In genomic region chr1:969260-969855, GRCh38 we compare ENCODE assay signal across 31 cellular contexts. TPM values are rescaled to one million over a fixed set of nuclear protein-coding genes. Genes with fewer than 3 reads are reported as not detected.
"Had no signal": no experiment of that assay in that cellular context is flagged by ENCODE, and none has a peak within 500 bp of the region (broad histone marks: within the 10 kb centered on the region; RNA-seq: fewer than 3 reads in every experiment).

No MANE protein-coding gene starts in this region.

- H3K36me3 ChIP-seq: heart right ventricle, lower lobe of right lung, pancreas, prostate gland, suprapubic skin had no signal

- H3K4me2 ChIP-seq: smooth muscle cell had no signal

- H3K27ac ChIP-seq: epithelial cell of prostate, heart right ventricle, left lung, lower lobe of right lung, pancreas, prostate gland, suprapubic skin, tibial artery had no signal

- H3K4me3 ChIP-seq: esophagus squamous epithelium, heart right ventricle, left lung, lower lobe of right lung, pancreas, prostate gland, smooth muscle cell, suprapubic skin, tibial artery had no signal

- H3K9me3 Mint-ChIP-seq: activated naive CD4-positive, alpha-beta T cell treated with anti-CD3 and anti-CD28 coated beads, Interleukin-2, amount 50 U/mL, for 24 hours; activated naive CD8-positive, alpha-beta T cell treated with anti-CD3 and anti-CD28 coated beads, Interleukin-2, amount 50 U/mL, for 24 hours; activated T-helper 2 cell treated with anti-CD3 and anti-CD28 coated beads, Interferon-gamma antibody, Interleukin-2, Interleukin-4, amounts not matched to agents 10 μg/mL and 5 μg/mL and 100 μg/mL, durations not matched to agents 14 hours and 24 hours and 36 hours; natural killer cell; stimulated activated memory B cell treated with anti-CD40 and anti-IgM and Interleukin-4, amounts not matched to agents 10 μg/mL and 1 μg/mL and 100 μg/mL, for 72 hours; T-helper 2 cell treated with Interferon-gamma antibody and Interleukin-4, amounts not matched to agents 5 μg/mL and 100 μg/mL, for 36 hours had no signal

- ATAC-seq: activated CD4-positive, alpha-beta T cell treated with anti-CD3 and anti-CD28 coated beads for 36 hours; activated CD8-positive, alpha-beta memory T cell treated with anti-CD3 and anti-CD28 coated beads, Interleukin-2, amount 10 ng/mL, durations not matched to agents 7 days and 5 days; activated CD8-positive, alpha-beta T cell treated with anti-CD3 and anti-CD28 coated beads, Interleukin-2, amount 10 ng/mL, durations not matched to agents 7 days and 5 days; activated naive CD8-positive, alpha-beta T cell treated with anti-CD3 and anti-CD28 coated beads, Interleukin-2, amount 50 U/mL, for 24 hours; heart right ventricle; left lung; lower lobe of right lung; natural killer cell; pancreas; stimulated activated memory B cell treated with anti-CD40 and anti-IgM and Interleukin-4, amounts not matched to agents 10 μg/mL and 1 μg/mL and 100 μg/mL, for 72 hours had no signal

- H3K9me3 ChIP-seq: esophagus squamous epithelium, heart right ventricle, left lung, lower lobe of right lung, pancreas, prostate gland, suprapubic skin, tibial artery had no signal

- FAIRE-seq: colon, pancreas had no signal

- H3K27ac Mint-ChIP-seq: activated CD4-positive, alpha-beta T cell treated with anti-CD3 and anti-CD28 coated beads for 36 hours; activated CD8-positive, alpha-beta memory T cell treated with anti-CD3 and anti-CD28 coated beads, Interleukin-2, amount 10 ng/mL, durations not matched to agents 7 days and 5 days; activated CD8-positive, alpha-beta T cell treated with anti-CD3 and anti-CD28 coated beads, Interleukin-2, amount 10 ng/mL, durations not matched to agents 7 days and 5 days; activated naive CD8-positive, alpha-beta T cell treated with anti-CD3 and anti-CD28 coated beads, Interleukin-2, amount 50 U/mL, for 24 hours; activated T-helper 2 cell treated with anti-CD3 and anti-CD28 coated beads, Interferon-gamma antibody, Interleukin-2, Interleukin-4, amounts not matched to agents 10 μg/mL and 5 μg/mL and 100 μg/mL, durations not matched to agents 14 hours and 24 hours and 36 hours; natural killer cell; stimulated activated memory B cell treated with anti-CD40 and anti-IgM and Interleukin-4, amounts not matched to agents 10 μg/mL and 1 μg/mL and 100 μg/mL, for 72 hours; T-helper 2 cell treated with Interferon-gamma antibody and Interleukin-4, amounts not matched to agents 5 μg/mL and 100 μg/mL, for 36 hours had no signal

- H3K4me3 Mint-ChIP-seq: activated CD4-positive, alpha-beta T cell treated with anti-CD3 and anti-CD28 coated beads for 36 hours; activated CD8-positive, alpha-beta memory T cell treated with anti-CD3 and anti-CD28 coated beads, Interleukin-2, amount 10 ng/mL, durations not matched to agents 7 days and 5 days; activated CD8-positive, alpha-beta T cell treated with anti-CD3 and anti-CD28 coated beads, Interleukin-2, amount 10 ng/mL, durations not matched to agents 7 days and 5 days; activated naive CD4-positive, alpha-beta T cell treated with anti-CD3 and anti-CD28 coated beads, Interleukin-2, amount 50 U/mL, for 24 hours; activated naive CD8-positive, alpha-beta T cell treated with anti-CD3 and anti-CD28 coated beads, Interleukin-2, amount 50 U/mL, for 24 hours; natural killer cell; stimulated activated memory B cell treated with anti-CD40 and anti-IgM and Interleukin-4, amounts not matched to agents 10 μg/mL and 1 μg/mL and 100 μg/mL, for 72 hours; T-helper 2 cell treated with Interferon-gamma antibody and Interleukin-4, amounts not matched to agents 5 μg/mL and 100 μg/mL, for 36 hours had no signal

- H3K4me1 Mint-ChIP-seq: activated naive CD4-positive, alpha-beta T cell treated with anti-CD3 and anti-CD28 coated beads, Interleukin-2, amount 50 U/mL, for 24 hours; natural killer cell; stimulated activated memory B cell treated with anti-CD40 and anti-IgM and Interleukin-4, amounts not matched to agents 10 μg/mL and 1 μg/mL and 100 μg/mL, for 72 hours had no signal

- DNase-seq: activated CD4-positive, alpha-beta T cell treated with anti-CD3 and anti-CD28 coated beads for 36 hours; activated CD4-positive, CD25-positive, alpha-beta regulatory T cell; activated CD8-positive, alpha-beta memory T cell treated with anti-CD3 and anti-CD28 coated beads, Interleukin-2, amount 10 ng/mL, durations not matched to agents 7 days and 5 days; activated CD8-positive, alpha-beta T cell treated with anti-CD3 and anti-CD28 coated beads, Interleukin-2, amount 10 ng/mL, durations not matched to agents 7 days and 5 days; activated naive CD8-positive, alpha-beta T cell treated with anti-CD3 and anti-CD28 coated beads, Interleukin-2, amount 50 U/mL, for 24 hours; activated T-cell treated with anti-CD3 and anti-CD28 coated beads, Interleukin-2, amount 50 U/mL, for 48 hours; amygdala; dermis blood vessel endothelial cell; effector CD4-positive, alpha-beta T cell; esophagus squamous epithelium; foreskin melanocyte; heart right ventricle; lower lobe of right lung; mesendoderm; natural killer cell; stimulated activated CD4-positive, alpha-beta T cell treated with anti-CD3 and anti-CD28 coated beads, Interleukin-1b, Interleukin-23, amount 100 ng/mL, for 48 hours; stimulated activated CD4-positive, alpha-beta T cell treated with anti-CD3 and anti-CD28 coated beads, Interleukin-4, amount 100 ng/mL, for 4 hours; stimulated activated CD8-positive, alpha-beta memory T cell treated with anti-CD3 and anti-CD28 coated beads, Interleukin-4, amount 100 ng/mL, for 48 hours; tibial artery had no signal

- H3K36me3 Mint-ChIP-seq: natural killer cell; stimulated activated memory B cell treated with anti-CD40 and anti-IgM and Interleukin-4, amounts not matched to agents 10 μg/mL and 1 μg/mL and 100 μg/mL, for 72 hours had no signal

RNA-seq across cellular contexts. Expression of gene PERM1, which starts 12.5 kb away (rescaled TPM):
- total RNA-seq: activated CD4-positive, alpha-beta T cell treated with anti-CD3 and anti-CD28 coated beads for 36 hours; activated CD8-positive, alpha-beta memory T cell treated with anti-CD3 and anti-CD28 coated beads, Interleukin-2, amount 10 ng/mL, durations not matched to agents 7 days and 5 days; activated CD8-positive, alpha-beta T cell treated with anti-CD3 and anti-CD28 coated beads, Interleukin-2, amount 10 ng/mL, durations not matched to agents 7 days and 5 days; activated T-helper 2 cell treated with anti-CD3 and anti-CD28 coated beads, Interferon-gamma antibody, Interleukin-2, Interleukin-4, amounts not matched to agents 10 μg/mL and 5 μg/mL and 100 μg/mL, durations not matched to agents 14 hours and 24 hours and 36 hours; dermis blood vessel endothelial cell; esophagus squamous epithelium; glomerular endothelial cell; left lung; lower lobe of right lung; natural killer cell; smooth muscle cell had no signal
